ENCODE assay signal across 23 cellular contexts in genomic region chr18:27564066-27564465, GRCh38.
"Had no signal": no experiment of that assay in that cellular context is flagged by ENCODE, and none has a peak within 500 bp of the region (broad histone marks: within the 10 kb centered on the region; RNA-seq: fewer than 3 reads in every experiment).

No MANE protein-coding gene starts in this region.

- H3K27ac ChIP-seq: brain microvascular endothelial cell, Peyer's patch, RWPE1 had no signal

- H3K9me3 ChIP-seq: Peyer's patch had no signal

- H3K27me3 ChIP-seq: brain microvascular endothelial cell, Peyer's patch had no signal

- H3K4me3 ChIP-seq: Peyer's patch had no signal

- DNase-seq: activated CD4-positive, alpha-beta T cell treated with anti-CD3 and anti-CD28 coated beads for 4 hours; activated CD8-positive, alpha-beta memory T cell treated with anti-CD3 and anti-CD28 coated beads, Interleukin-2, amount 50 U/mL, for 4 hours; activated CD8-positive, alpha-beta T cell treated with anti-CD3 and anti-CD28 coated beads for 36 hours; activated gamma-delta T cell treated with Interleukin-2 at 50 U/mL for 16 hours; activated naive CD4-positive, alpha-beta T cell treated with anti-CD3 and anti-CD28 coated beads, Interleukin-2, amount 10 ng/mL, durations not matched to agents 7 days and 5 days; activated naive CD8-positive, alpha-beta T cell treated with anti-CD3 and anti-CD28 coated beads for 36 hours; activated T-cell treated with anti-CD3 and anti-CD28 coated beads, Interleukin-2, amount 50 U/mL, for 72 hours; brain microvascular endothelial cell; IMR-90; Kasumi-1; KBM-7; NCI-H1092 treated with DMSO at 0.1 percent for 48 hours; NCI-H1417 treated with DMSO at 0.1 percent for 48 hours; NCI-H1694 treated with DMSO at 0.1 percent for 48 hours; NCI-H2029 treated with DMSO at 0.1 percent for 48 hours; NCI-H345; NCI-H510A; NCI-H526 treated with DMSO at 0.1 percent for 48 hours; NCI-H82; Peyer's patch; SHP77 treated with DMSO at 0.1 percent for 48 hours had no signal

- H3K36me3 ChIP-seq: brain microvascular endothelial cell, Peyer's patch had no signal

- ATAC-seq: activated CD4-positive, CD25-positive, alpha-beta regulatory T cell treated with anti-CD3 and anti-CD28 coated beads, Interleukin-2, amount 50 U/mL, for 24 hours; activated CD8-positive, alpha-beta T cell treated with anti-CD3 and anti-CD28 coated beads for 36 hours; activated T-cell treated with anti-CD3 and anti-CD28 coated beads, Interleukin-2, amount 50 U/mL, for 72 hours had no signal

- H3K4me1 ChIP-seq: Peyer's patch had no signal
